ENCODE assay signal across 1 cellular context in the genomic region with DNA sequence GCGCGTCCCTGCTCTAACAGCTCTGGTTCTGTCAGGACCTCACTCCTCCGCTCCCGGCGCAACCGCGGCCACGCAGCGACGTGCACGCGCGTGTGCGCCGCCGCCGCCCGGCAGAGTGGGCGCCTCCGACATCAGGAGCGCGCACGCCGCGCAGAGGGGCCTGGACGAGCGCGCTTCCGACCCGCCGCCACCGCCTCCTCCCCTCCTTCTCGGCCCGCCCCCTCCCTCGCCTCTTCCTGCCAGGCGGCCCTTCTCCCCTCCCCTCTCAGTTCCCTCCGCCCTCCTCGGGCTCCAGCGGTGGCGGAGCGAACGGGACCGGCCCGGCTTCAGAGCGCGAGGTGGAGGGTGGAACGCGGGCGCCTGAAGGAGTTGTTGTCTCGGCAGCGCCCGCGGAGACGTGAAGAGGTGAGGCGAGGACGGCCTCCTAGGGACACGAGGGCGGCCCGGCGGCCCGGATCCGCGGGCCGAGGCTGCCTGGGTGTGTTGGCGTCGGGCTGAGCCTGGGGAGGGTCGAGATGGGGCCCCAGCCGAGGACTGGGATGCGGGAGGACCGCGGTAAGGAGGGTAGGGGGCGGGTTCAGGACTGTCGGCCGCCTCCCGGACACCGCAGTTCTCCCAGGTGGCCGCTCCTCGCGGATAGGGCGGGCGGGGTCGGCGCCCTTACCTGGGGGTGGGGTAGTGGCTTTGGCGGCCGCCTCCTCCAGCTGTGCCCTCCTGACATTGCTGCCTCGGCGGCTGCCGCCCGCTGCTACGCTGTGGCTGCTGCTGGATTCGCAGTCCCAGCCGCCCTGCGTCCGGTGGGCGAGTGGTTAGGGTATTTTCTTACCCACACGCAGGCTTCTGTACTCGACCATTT.
A peak's percentile ranks its signal among the peaks of the same experiment; 100 is the strongest.
TF ChIP-seq lines count a peak whose summit lies in the region.

Gene RABGAP1L, plus strand, starts transcription at position 268 of the 856 bp plus-strand sequence.

TF ChIP-seq in K562, 482 proteins besides CTCF, POLR2A, EP300 and RAD21 (continued from another document and continues in another):
- TF ChIP-seq, protein P1, sequence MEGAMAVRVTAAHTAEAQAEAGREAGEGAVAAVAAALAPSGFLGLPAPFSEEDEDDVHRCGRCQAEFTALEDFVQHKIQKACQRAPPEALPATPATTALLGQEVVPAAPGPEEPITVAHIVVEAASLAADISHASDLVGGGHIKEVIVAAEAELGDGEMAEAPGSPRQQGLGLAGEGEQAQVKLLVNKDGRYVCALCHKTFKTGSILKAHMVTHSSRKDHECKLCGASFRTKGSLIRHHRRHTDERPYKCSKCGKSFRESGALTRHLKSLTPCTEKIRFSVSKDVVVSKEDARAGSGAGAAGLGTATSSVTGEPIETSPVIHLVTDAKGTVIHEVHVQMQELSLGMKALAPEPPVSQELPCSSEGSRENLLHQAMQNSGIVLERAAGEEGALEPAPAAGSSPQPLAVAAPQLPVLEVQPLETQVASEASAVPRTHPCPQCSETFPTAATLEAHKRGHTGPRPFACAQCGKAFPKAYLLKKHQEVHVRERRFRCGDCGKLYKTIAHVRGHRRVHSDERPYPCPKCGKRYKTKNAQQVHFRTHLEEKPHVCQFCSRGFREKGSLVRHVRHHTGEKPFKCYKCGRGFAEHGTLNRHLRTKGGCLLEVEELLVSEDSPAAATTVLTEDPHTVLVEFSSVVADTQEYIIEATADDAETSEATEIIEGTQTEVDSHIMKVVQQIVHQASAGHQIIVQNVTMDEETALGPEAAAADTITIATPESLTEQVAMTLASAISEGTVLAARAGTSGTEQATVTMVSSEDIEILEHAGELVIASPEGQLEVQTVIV (CRISPR knock-in tag; IDR thresholded peaks at IDR 0.05; ENCODE audit: borderline replicate concordance), result no peak
- TF ChIP-seq ZNF644 (tag; IDR thresholded peaks at IDR 0.05; ENCODE audit: low read depth), result peak; percentile 96
- TF ChIP-seq PCBP1 (IDR thresholded peaks at IDR 0.05; ENCODE audit: low read depth, low read length, poor library complexity, severe bottlenecking), result peak; percentile 98
- TF ChIP-seq ZBTB40 (IDR thresholded peaks at IDR 0.05), result no peak
- TF ChIP-seq ZBTB40 (CRISPR knock-in tag; IDR thresholded peaks at IDR 0.05), result no peak
- TF ChIP-seq TEAD2 (tag; IDR thresholded peaks at IDR 0.05), result no peak
- TF ChIP-seq ZNF280A (IDR thresholded peaks at IDR 0.05; ENCODE audit: low read depth, partially characterized antibody), result no peak
- TF ChIP-seq ZBTB43 (CRISPR knock-in tag; IDR thresholded peaks at IDR 0.05), result no peak
- no peak for TF ChIP-seq NFXL1 (CRISPR knock-in tag; IDR thresholded peaks at IDR 0.05)
- peak; percentile 78; the same call in 1 of the 2 replicates for TF ChIP-seq ESRRA (IDR thresholded peaks at IDR 0.05; ENCODE audit: borderline replicate concordance, low read depth)
- peak; percentile 90 for TF ChIP-seq HNRNPK (IDR thresholded peaks at IDR 0.05; ENCODE audit: low read depth, low read length, poor library complexity, severe bottlenecking)
- TF ChIP-seq SMARCE1 (IDR thresholded peaks at IDR 0.05), result no peak; the same call in 1 of the 2 replicates
- TF ChIP-seq RBM15 (IDR thresholded peaks at IDR 0.05; ENCODE audit: insufficient read depth, low read length), result no peak
- no peak for TF ChIP-seq EHMT2 (IDR thresholded peaks at IDR 0.05)
- TF ChIP-seq GABPB1 (CRISPR knock-in tag; IDR thresholded peaks at IDR 0.05), result peak; percentile 47; the same call in 1 of the 2 replicates
- peak; percentile 98 for TF ChIP-seq SAFB (IDR thresholded peaks at IDR 0.05; ENCODE audit: borderline replicate concordance, low read depth, low read length)
- TF ChIP-seq ZNF57 (CRISPR knock-in tag; IDR thresholded peaks at IDR 0.05), result 0 out of 2 replicates have a peak, but pooled peaks have one; percentile 40
- TF ChIP-seq HNRNPLL (IDR thresholded peaks at IDR 0.05; ENCODE audit: low read depth, low read length, poor library complexity, severe bottlenecking), result peak; percentile 98
- no peak for TF ChIP-seq JUNB (CRISPR knock-in tag; conservative IDR thresholded peaks at IDR 0.05)
- peak; percentile 43; the same call in 1 of the 2 replicates for TF ChIP-seq BHLHE40 (IDR thresholded peaks at IDR 0.05; ENCODE audit: low read length)
- TF ChIP-seq, protein P2, sequence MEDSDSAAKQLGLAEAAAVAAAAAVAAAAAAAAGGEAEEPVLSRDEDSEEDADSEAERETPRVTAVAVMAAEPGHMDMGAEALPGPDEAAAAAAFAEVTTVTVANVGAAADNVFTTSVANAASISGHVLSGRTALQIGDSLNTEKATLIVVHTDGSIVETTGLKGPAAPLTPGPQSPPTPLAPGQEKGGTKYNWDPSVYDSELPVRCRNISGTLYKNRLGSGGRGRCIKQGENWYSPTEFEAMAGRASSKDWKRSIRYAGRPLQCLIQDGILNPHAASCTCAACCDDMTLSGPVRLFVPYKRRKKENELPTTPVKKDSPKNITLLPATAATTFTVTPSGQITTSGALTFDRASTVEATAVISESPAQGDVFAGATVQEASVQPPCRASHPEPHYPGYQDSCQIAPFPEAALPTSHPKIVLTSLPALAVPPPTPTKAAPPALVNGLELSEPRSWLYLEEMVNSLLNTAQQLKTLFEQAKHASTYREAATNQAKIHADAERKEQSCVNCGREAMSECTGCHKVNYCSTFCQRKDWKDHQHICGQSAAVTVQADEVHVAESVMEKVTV (CRISPR knock-in tag; IDR thresholded peaks at IDR 0.05), result no peak
- TF ChIP-seq ZNF282 (CRISPR knock-in tag; IDR thresholded peaks at IDR 0.05), result no peak
- no peak; the same call in 1 of the 2 replicates for TF ChIP-seq ZBTB9 (CRISPR knock-in tag; IDR thresholded peaks at IDR 0.05)
- TF ChIP-seq, protein P3, sequence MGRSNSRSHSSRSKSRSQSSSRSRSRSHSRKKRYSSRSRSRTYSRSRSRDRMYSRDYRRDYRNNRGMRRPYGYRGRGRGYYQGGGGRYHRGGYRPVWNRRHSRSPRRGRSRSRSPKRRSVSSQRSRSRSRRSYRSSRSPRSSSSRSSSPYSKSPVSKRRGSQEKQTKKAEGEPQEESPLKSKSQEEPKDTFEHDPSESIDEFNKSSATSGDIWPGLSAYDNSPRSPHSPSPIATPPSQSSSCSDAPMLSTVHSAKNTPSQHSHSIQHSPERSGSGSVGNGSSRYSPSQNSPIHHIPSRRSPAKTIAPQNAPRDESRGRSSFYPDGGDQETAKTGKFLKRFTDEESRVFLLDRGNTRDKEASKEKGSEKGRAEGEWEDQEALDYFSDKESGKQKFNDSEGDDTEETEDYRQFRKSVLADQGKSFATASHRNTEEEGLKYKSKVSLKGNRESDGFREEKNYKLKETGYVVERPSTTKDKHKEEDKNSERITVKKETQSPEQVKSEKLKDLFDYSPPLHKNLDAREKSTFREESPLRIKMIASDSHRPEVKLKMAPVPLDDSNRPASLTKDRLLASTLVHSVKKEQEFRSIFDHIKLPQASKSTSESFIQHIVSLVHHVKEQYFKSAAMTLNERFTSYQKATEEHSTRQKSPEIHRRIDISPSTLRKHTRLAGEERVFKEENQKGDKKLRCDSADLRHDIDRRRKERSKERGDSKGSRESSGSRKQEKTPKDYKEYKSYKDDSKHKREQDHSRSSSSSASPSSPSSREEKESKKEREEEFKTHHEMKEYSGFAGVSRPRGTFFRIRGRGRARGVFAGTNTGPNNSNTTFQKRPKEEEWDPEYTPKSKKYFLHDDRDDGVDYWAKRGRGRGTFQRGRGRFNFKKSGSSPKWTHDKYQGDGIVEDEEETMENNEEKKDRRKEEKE (IDR thresholded peaks at IDR 0.05; ENCODE audit: borderline replicate concordance in 1 of 2, control insufficient read depth in 1 of 2, low read depth in 2 of 2, low read length in 1 of 2), result 0 out of 4 replicates have a peak, but pooled peaks of 1 of the 2 experiments have one; percentile 35
- peak; percentile 61; the same call in 1 of the 2 replicates for TF ChIP-seq HDAC8 (tag; IDR thresholded peaks at IDR 0.05)
- peak; percentile 61 for TF ChIP-seq PHF20 (IDR thresholded peaks at IDR 0.05; ENCODE audit: partially characterized antibody)
- TF ChIP-seq FUS (optimal IDR thresholded peaks at IDR 0.05; ENCODE audit: low read depth, low read length), result peak; percentile 28
- TF ChIP-seq POLR2G (IDR thresholded peaks at IDR 0.05; ENCODE audit: low read depth, low read length), result peak; percentile 99
- TF ChIP-seq, protein P4, sequence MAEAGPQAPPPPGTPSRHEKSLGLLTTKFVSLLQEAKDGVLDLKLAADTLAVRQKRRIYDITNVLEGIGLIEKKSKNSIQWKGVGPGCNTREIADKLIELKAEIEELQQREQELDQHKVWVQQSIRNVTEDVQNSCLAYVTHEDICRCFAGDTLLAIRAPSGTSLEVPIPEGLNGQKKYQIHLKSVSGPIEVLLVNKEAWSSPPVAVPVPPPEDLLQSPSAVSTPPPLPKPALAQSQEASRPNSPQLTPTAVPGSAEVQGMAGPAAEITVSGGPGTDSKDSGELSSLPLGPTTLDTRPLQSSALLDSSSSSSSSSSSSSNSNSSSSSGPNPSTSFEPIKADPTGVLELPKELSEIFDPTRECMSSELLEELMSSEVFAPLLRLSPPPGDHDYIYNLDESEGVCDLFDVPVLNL (CRISPR knock-in tag; IDR thresholded peaks at IDR 0.05; ENCODE audit: low read depth), result peak; percentile 61; the same call in 1 of the 2 replicates
